ENCODE assay signal across 1 cellular context in the genomic region with DNA sequence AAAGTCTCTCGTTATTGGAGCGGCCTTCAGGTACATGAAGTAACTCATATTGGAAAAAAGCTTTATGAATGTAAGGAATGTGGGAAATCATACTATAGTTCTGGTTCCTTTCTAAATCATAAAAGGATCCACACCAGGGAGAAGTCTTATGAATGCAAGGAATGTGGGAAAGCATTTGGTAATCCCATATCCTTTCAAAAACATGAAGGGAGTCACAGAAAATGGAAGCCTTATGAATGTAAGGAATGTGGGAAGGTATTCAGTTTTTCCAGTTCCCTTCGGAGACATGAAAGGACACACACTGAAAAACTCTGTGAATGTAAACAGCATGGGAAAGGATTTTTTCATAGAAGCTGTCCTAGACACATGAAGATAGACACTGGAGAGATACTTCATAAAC.
TF ChIP-seq lines count a peak whose summit lies in the region.

No MANE protein-coding gene starts in this region.

TF ChIP-seq in HepG2, 621 proteins besides CTCF, POLR2A, EP300 and RAD21:
- TF ChIP-seq FOXA3 (CRISPR knock-in tag; IDR thresholded peaks at IDR 0.05): peak; percentile 38; the same call in 1 of the 2 replicates
- no peak for TF ChIP-seq TRIM22 (IDR thresholded peaks at IDR 0.05)
- no peak for TF ChIP-seq ZMAT5 (CRISPR knock-in tag; IDR thresholded peaks at IDR 0.05; ENCODE audit: borderline replicate concordance, low read depth)
- no peak for TF ChIP-seq ZSCAN21 (CRISPR knock-in tag; IDR thresholded peaks at IDR 0.05; ENCODE audit: borderline replicate concordance)
- peak; percentile 27; the same call in 1 of the 2 replicates for TF ChIP-seq GATAD2A (CRISPR knock-in tag; IDR thresholded peaks at IDR 0.05)
- TF ChIP-seq ZNF383 (CRISPR knock-in tag; IDR thresholded peaks at IDR 0.05; ENCODE audit: borderline replicate concordance): no peak
- TF ChIP-seq MXI1 (IDR thresholded peaks at IDR 0.05; ENCODE audit: borderline replicate concordance, low read depth, low read length): 0 out of 3 replicates have a peak, but pooled peaks have one; percentile 12
- no peak for TF ChIP-seq CEBPG (CRISPR knock-in tag; IDR thresholded peaks at IDR 0.05)
- TF ChIP-seq TCF7 (IDR thresholded peaks at IDR 0.05; ENCODE audit: low read depth): peak; percentile 40
- peak; percentile 92 for TF ChIP-seq TEAD3 (CRISPR knock-in tag; optimal IDR thresholded peaks at IDR 0.05; ENCODE audit: borderline replicate concordance)
- TF ChIP-seq POGZ (CRISPR knock-in tag; IDR thresholded peaks at IDR 0.05): no peak
- TF ChIP-seq GLI4 (CRISPR knock-in tag; IDR thresholded peaks at IDR 0.05; ENCODE audit: borderline replicate concordance): no peak
- peak; percentile 51; the same call in 1 of the 2 replicates for TF ChIP-seq ARID5B (CRISPR knock-in tag; IDR thresholded peaks at IDR 0.05)
